10 cellular contexts compared by ENCODE assay signal in genomic region chr17:63442549-63443035, GRCh38. TPM values are rescaled to one million over a fixed set of nuclear protein-coding genes. Genes with fewer than 3 reads are reported as not detected.
A peak's percentile ranks its signal among the peaks of the same experiment; 100 is the strongest.
DNase-seq lines count a peak whose midpoint lies in the region; ATAC-seq and TF ChIP-seq lines count a peak whose summit lies in the region.
"Had no signal": no experiment of that assay in that cellular context is flagged by ENCODE, and none has a peak within 500 bp of the region (broad histone marks: within the 10 kb centered on the region; RNA-seq: fewer than 3 reads in every experiment).

No MANE protein-coding gene starts in this region.

- H3K9me3 ChIP-seq in A673 (ENCODE audit: low read depth, low read length, poor library complexity, severe bottlenecking) = no peaks in the 10 kb centered on the region
- H3K9me3 ChIP-seq: neutrophil, SJCRH30 had no signal

- H3K27me3 ChIP-seq in A673 (replicated peaks; ENCODE audit: insufficient read depth, low read depth, low read length, poor library complexity) (no peaks in the 10 kb centered on the region), GM06990 (replicated peaks; ENCODE audit: control insufficient read depth, insufficient read depth, low read length) (no peaks in the 10 kb centered on the region), foreskin keratinocyte (no peaks in the 10 kb centered on the region)
- H3K27me3 ChIP-seq: SJCRH30 had no signal

- H3K4me1 ChIP-seq in A673 (ENCODE audit: insufficient read depth, low read length, poor library complexity, severe bottlenecking) (peaks cover 17% of the 10 kb centered on the region), foreskin keratinocyte (peaks cover 5% of the 10 kb centered on the region)
- H3K4me1 ChIP-seq: SJCRH30 had no signal

- H3K27ac ChIP-seq in A673 (ENCODE audit: low read depth, low read length, poor library complexity, severe bottlenecking) (no peak overlapping the region), foreskin keratinocyte (no peak overlapping the region)
- H3K27ac ChIP-seq: neutrophil, SJCRH30 had no signal

- DNase-seq in A673 (ENCODE audit: low spot score) = peak; percentile 46
- DNase-seq in GM06990 (ENCODE audit: extremely low read depth, insufficient read length) = no peak
- peak; percentile 19 for DNase-seq in RKO (ENCODE audit: low spot score)
- no peak for DNase-seq in foreskin keratinocyte
- no peak for DNase-seq in stimulated activated CD4-positive, alpha-beta T cell treated with anti-CD3 and anti-CD28 coated beads, Interleukin-15, amount 100 ng/mL, for 24 hours
- no peak for DNase-seq in SKM-1 (lab: John Stamatoyannopoulos, UW; ENCODE audit: unreplicated experiment)

- POLR2A ChIA-PET in A673 (lab: Charles Lee; ENCODE audit: low non-redundant PET) = no interaction called here

- no TSS peak for BruUV-seq in A673 (replicated peaks; lab: Mats Ljungman, UMichigan)

- intact Hi-C loops in A673 (cut with micrococcal nuclease; ENCODE audit: unreplicated experiment) = no loop called here

- ATAC-seq in foreskin keratinocyte (no peak), HG03139 (IDR thresholded peaks at IDR 0.05; ENCODE audit: unreplicated experiment) (no peak), HG02938 (IDR thresholded peaks at IDR 0.05; ENCODE audit: unreplicated experiment) (no peak)

- TF ChIP-seq CTCF in A673 (conservative IDR thresholded peaks at IDR 0.05; ENCODE audit: low read depth, low read length) = peak; percentile 34; the same call in 1 of the 2 replicates
- peak; percentile 30 for TF ChIP-seq CTCF in GM06990 (IDR thresholded peaks at IDR 0.05; ENCODE audit: insufficient read depth, low read length, poor library complexity, severe bottlenecking)
- peak; percentile 11 for TF ChIP-seq CTCF in foreskin keratinocyte (conservative IDR thresholded peaks at IDR 0.05)

- CTCF ChIA-PET in A673 (lab: Charles Lee) = interaction anchor here (0.6 kb wide), 1 partner anchor 300 kb away, joined by 9 read pairs; no protein-coding TSS in a partner anchor

- H3K36me3 ChIP-seq in A673 (ENCODE audit: insufficient read depth, low read length, poor library complexity, severe bottlenecking) = no peaks in the 10 kb centered on the region
- H3K36me3 ChIP-seq in GM06990 (ENCODE audit: control insufficient read depth, insufficient read depth, low read length) = no peaks in the 10 kb centered on the region
- H3K36me3 ChIP-seq: neutrophil, SJCRH30 had no signal

- H3K4me3 ChIP-seq in A673 (ENCODE audit: low read depth, low read length, poor library complexity, severe bottlenecking) = no peak overlapping the region
- no peak overlapping the region for H3K4me3 ChIP-seq in GM06990 (replicated peaks; ENCODE audit: low read depth, low read length)
- H3K4me3 ChIP-seq: SJCRH30 had no signal

RNA-seq across cellular contexts. Expression of gene CYB561, which starts 3.5 kb away (rescaled TPM):
- 28.8 and 29.1 TPM in 2 replicates for total RNA-seq in A673 (2021)
- total RNA-seq in foreskin keratinocyte = 20.0 and 23.9 TPM in 2 replicates
- polyA plus RNA-seq in foreskin keratinocyte = 18.3 and 19.3 TPM in 2 replicates
- total RNA-seq: SJCRH30 had no signal

RNA-seq across cellular contexts. Expression of gene ACE, which starts 34.3 kb away (rescaled TPM):
- total RNA-seq in A673 (2021) = 2.1 and 2.6 TPM in 2 replicates
- 0.14 and 0.17 TPM in 2 replicates for total RNA-seq in foreskin keratinocyte
- polyA plus RNA-seq in foreskin keratinocyte = 0.04 and 0.11 TPM in 2 replicates

Comparison
In these comparisons a context has a peak if more than half of its experiments do, and no peak if none do; other contexts are left out.
1. DNase-seq: peak in A673 (single experiment) and RKO (single experiment); none in GM06990 (single experiment), foreskin keratinocyte (0 of 2), stimulated activated CD4-positive, alpha-beta T cell treated with anti-CD3 and anti-CD28 coated beads, Interleukin-15, amount 100 ng/mL, for 24 hours (single experiment) and SKM-1 (single experiment).
2. Peak in every context shown above with its lines, with median percentiles within 50 percentile points of each other: CTCF ChIP-seq.